15 cellular contexts compared by ENCODE assay signal in the genomic region with DNA sequence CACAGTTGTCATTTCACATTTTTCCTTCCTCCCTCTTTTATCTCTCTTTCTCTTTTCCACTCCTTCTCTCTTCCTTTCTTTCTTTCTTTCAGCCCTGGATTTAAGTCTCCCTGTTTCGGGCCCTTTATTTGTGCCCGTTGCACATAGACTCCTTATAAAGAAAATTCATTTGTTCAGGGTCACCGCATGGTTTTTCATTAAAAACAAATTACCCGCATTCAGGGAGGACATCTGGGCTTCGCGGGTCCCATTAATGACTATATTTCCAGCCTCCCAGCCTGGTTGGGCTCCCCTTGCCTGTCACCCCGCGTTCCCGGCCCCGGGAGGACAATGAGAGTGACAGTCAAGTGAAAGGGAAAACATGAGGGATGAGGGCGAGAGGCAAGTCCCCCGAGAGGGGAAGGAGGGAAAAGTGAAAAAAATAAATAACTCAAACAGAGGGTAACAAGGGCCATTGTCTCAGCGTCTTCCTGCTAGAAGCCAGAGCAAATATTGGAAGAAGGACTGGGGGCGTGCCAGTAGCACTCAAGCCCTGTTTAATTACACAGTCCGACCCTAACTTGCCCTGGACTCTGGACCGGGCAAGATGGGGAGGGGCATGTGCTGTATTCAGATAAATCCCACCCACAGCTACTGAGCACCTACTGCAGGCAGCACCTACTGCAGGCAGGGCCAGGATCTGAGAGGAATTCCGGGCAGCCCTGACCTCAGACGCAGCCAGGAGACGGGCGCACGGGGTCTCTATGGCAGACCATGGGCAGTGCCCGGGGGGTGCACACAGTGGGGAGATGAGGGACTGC.
DNase-seq lines count a peak whose midpoint lies in the region; ATAC-seq and TF ChIP-seq lines count a peak whose summit lies in the region.
"Had no signal": no experiment of that assay in that cellular context is flagged by ENCODE, and none has a peak within 500 bp of the region (broad histone marks: within the 10 kb centered on the region; RNA-seq: fewer than 3 reads in every experiment).

No MANE protein-coding gene starts in this region.

- H3K27me3 ChIP-seq in left lung: peaks cover 0 to 36% of the 10 kb centered on the region in 2 donors

- H3K27ac Mint-ChIP-seq in IgD-negative memory B cell: peak overlapping the region in 2 of 3 donors; percentile 78 to 79
- H3K27ac Mint-ChIP-seq in stimulated activated naive B cell treated with anti-CD40 and anti-IgM and Interleukin-4, amounts not matched to agents 10 μg/mL and 1 μg/mL and 100 μg/mL, for 72 hours: peak overlapping the region; percentile 91
- no peak overlapping the region for H3K27ac Mint-ChIP-seq in activated T-helper 1 cell treated with anti-CD3 and anti-CD28 coated beads, Interleukin-12 subunit alpha, Interleukin-12 subunit beta, Interleukin-2, Interleukin-4 antibody, amounts not matched to agents 30 ng/mL and 10 ng/mL and 1 ng/mL, durations not matched to agents 14 hours and 24 hours and 36 hours
- H3K27ac Mint-ChIP-seq in T-helper 17 cell: no peak overlapping the region
- H3K27ac Mint-ChIP-seq: naive thymus-derived CD4-positive, alpha-beta T cell had no signal

- H3K36me3 Mint-ChIP-seq in IgD-negative memory B cell (no peaks in the 10 kb centered on the region), T-helper 17 cell (ENCODE audit: low read depth) (no peaks in the 10 kb centered on the region)
- H3K36me3 Mint-ChIP-seq in stimulated activated naive B cell treated with anti-CD40 and anti-IgM and Interleukin-4, amounts not matched to agents 10 μg/mL and 1 μg/mL and 100 μg/mL, for 72 hours: peaks cover 32 to 69% of the 10 kb centered on the region in 2 donors
- H3K36me3 Mint-ChIP-seq in activated T-helper 1 cell treated with anti-CD3 and anti-CD28 coated beads, Interleukin-12 subunit alpha, Interleukin-12 subunit beta, Interleukin-2, Interleukin-4 antibody, amounts not matched to agents 30 ng/mL and 10 ng/mL and 1 ng/mL, durations not matched to agents 14 hours and 24 hours and 36 hours (ENCODE audit: low read depth): no peaks in the 10 kb centered on the region
- H3K36me3 Mint-ChIP-seq: CD4-positive, alpha-beta memory T cell; naive thymus-derived CD4-positive, alpha-beta T cell had no signal

- no peak overlapping the region for H3K4me3 ChIP-seq in left lung

- no peaks in the 10 kb centered on the region for H3K4me1 ChIP-seq in left lung

- H3K9me3 Mint-ChIP-seq in IgD-negative memory B cell: no peaks in the 10 kb centered on the region
- H3K9me3 Mint-ChIP-seq in stimulated activated naive B cell treated with anti-CD40 and anti-IgM and Interleukin-4, amounts not matched to agents 10 μg/mL and 1 μg/mL and 100 μg/mL, for 72 hours: no peaks in the 10 kb centered on the region
- no peaks in the 10 kb centered on the region for H3K9me3 Mint-ChIP-seq in activated T-helper 1 cell treated with anti-CD3 and anti-CD28 coated beads, Interleukin-12 subunit alpha, Interleukin-12 subunit beta, Interleukin-2, Interleukin-4 antibody, amounts not matched to agents 30 ng/mL and 10 ng/mL and 1 ng/mL, durations not matched to agents 14 hours and 24 hours and 36 hours
- H3K9me3 Mint-ChIP-seq: CD4-positive, alpha-beta memory T cell had no signal

- no peak for TF ChIP-seq POLR2A in GM18505 (IDR thresholded peaks at IDR 0.05; ENCODE audit: borderline replicate concordance, extremely low read depth, insufficient read depth, insufficient read length)

- H3K9me3 ChIP-seq in left lung (no peaks in the 10 kb centered on the region), T-helper 17 cell (ENCODE audit: control insufficient read depth, low read length, poor library complexity, severe bottlenecking) (no peaks in the 10 kb centered on the region)

- no peaks in the 10 kb centered on the region for H3K27me3 Mint-ChIP-seq in IgD-negative memory B cell
- no peaks in the 10 kb centered on the region for H3K27me3 Mint-ChIP-seq in stimulated activated naive B cell treated with anti-CD40 and anti-IgM and Interleukin-4, amounts not matched to agents 10 μg/mL and 1 μg/mL and 100 μg/mL, for 72 hours
- H3K27me3 Mint-ChIP-seq in activated T-helper 1 cell treated with anti-CD3 and anti-CD28 coated beads, Interleukin-12 subunit alpha, Interleukin-12 subunit beta, Interleukin-2, Interleukin-4 antibody, amounts not matched to agents 30 ng/mL and 10 ng/mL and 1 ng/mL, durations not matched to agents 14 hours and 24 hours and 36 hours (ENCODE audit: insufficient read depth): peaks cover 3% of the 10 kb centered on the region
- H3K27me3 Mint-ChIP-seq in T-helper 17 cell: peaks cover 33% of the 10 kb centered on the region

- ATAC-seq in left lung: peak; percentile 83
- no peak for ATAC-seq in stimulated activated naive B cell treated with anti-CD40 and anti-IgM and Interleukin-4, amounts not matched to agents 10 μg/mL and 1 μg/mL and 100 μg/mL, for 72 hours (replicated peaks)
- no peak for ATAC-seq in T-helper 17 cell
- ATAC-seq in GM18505 (IDR thresholded peaks at IDR 0.05; ENCODE audit: unreplicated experiment): no peak
- ATAC-seq: naive thymus-derived CD4-positive, alpha-beta T cell had no signal

- TF ChIP-seq CTCF in left lung (IDR thresholded peaks at IDR 0.05): no peak

- intact Hi-C loops in left lung (cut with DNase I): loop anchor here in 1 of 2 donors (10.0 kb wide), 1 partner anchor 127 kb away; no protein-coding TSS in a partner anchor
- intact Hi-C loops in activated T-helper 1 cell treated with anti-CD3 and anti-CD28 coated beads, Interleukin-12 subunit alpha, Interleukin-12 subunit beta, Interleukin-2, Interleukin-4 antibody, amounts not matched to agents 30 ng/mL and 10 ng/mL and 1 ng/mL, durations not matched to agents 14 hours and 24 hours and 36 hours (cut with micrococcal nuclease): no loop called here

- no peaks in the 10 kb centered on the region for H3K36me3 ChIP-seq in left lung
- H3K36me3 ChIP-seq: brain microvascular endothelial cell had no signal

- H3K4me3 Mint-ChIP-seq in IgD-negative memory B cell (peak overlapping the region in 2 of 4 donors; percentile 74 to 82), T-helper 17 cell (no peak overlapping the region)
- H3K4me3 Mint-ChIP-seq in stimulated activated naive B cell treated with anti-CD40 and anti-IgM and Interleukin-4, amounts not matched to agents 10 μg/mL and 1 μg/mL and 100 μg/mL, for 72 hours: no peak overlapping the region
- no peak overlapping the region for H3K4me3 Mint-ChIP-seq in activated T-helper 1 cell treated with anti-CD3 and anti-CD28 coated beads, Interleukin-12 subunit alpha, Interleukin-12 subunit beta, Interleukin-2, Interleukin-4 antibody, amounts not matched to agents 30 ng/mL and 10 ng/mL and 1 ng/mL, durations not matched to agents 14 hours and 24 hours and 36 hours
- H3K4me3 Mint-ChIP-seq: CD4-positive, alpha-beta memory T cell; naive thymus-derived CD4-positive, alpha-beta T cell had no signal

- peak; percentile 61 for DNase-seq in NCI-H345 (lab: John Stamatoyannopoulos, UW)
- DNase-seq in left lung: peak in 1 of 2 donors; percentile 43
- no peak for DNase-seq in stimulated activated naive B cell treated with anti-CD40 and anti-IgM and Interleukin-4, amounts not matched to agents 10 μg/mL and 1 μg/mL and 100 μg/mL, for 72 hours
- DNase-seq in activated T-helper 1 cell treated with anti-CD3 and anti-CD28 coated beads, Interleukin-12 subunit alpha, Interleukin-12 subunit beta, Interleukin-2, Interleukin-4 antibody, amounts not matched to agents 30 ng/mL and 10 ng/mL and 1 ng/mL, durations not matched to agents 14 hours and 24 hours and 36 hours (ENCODE audit: low spot score): no peak
- DNase-seq in T-helper 17 cell: no peak
- DNase-seq: activated CD4-positive, alpha-beta T cell treated with anti-CD3 and anti-CD28 coated beads, Interleukin-2, amount 50 U/mL, for 1 hour; activated effector memory CD4-positive, alpha-beta T cell treated with Interleukin-2 at 50 U/mL for 16 hours; brain microvascular endothelial cell; CD4-positive, alpha-beta memory T cell; effector CD4-positive, alpha-beta T cell; IMR-90; naive thymus-derived CD4-positive, alpha-beta T cell; substantia nigra had no signal

- no peak overlapping the region for H3K27ac ChIP-seq in left lung
- H3K27ac ChIP-seq: brain microvascular endothelial cell had no signal

- peaks cover 27 to 31% (median 29%) of the 10 kb centered on the region in 3 donors for H3K4me1 Mint-ChIP-seq in IgD-negative memory B cell
- peaks cover 42 to 43% of the 10 kb centered on the region in 2 donors for H3K4me1 Mint-ChIP-seq in stimulated activated naive B cell treated with anti-CD40 and anti-IgM and Interleukin-4, amounts not matched to agents 10 μg/mL and 1 μg/mL and 100 μg/mL, for 72 hours
- H3K4me1 Mint-ChIP-seq in activated T-helper 1 cell treated with anti-CD3 and anti-CD28 coated beads, Interleukin-12 subunit alpha, Interleukin-12 subunit beta, Interleukin-2, Interleukin-4 antibody, amounts not matched to agents 30 ng/mL and 10 ng/mL and 1 ng/mL, durations not matched to agents 14 hours and 24 hours and 36 hours (ENCODE audit: low read depth): no peaks in the 10 kb centered on the region
- peaks cover 3% of the 10 kb centered on the region for H3K4me1 Mint-ChIP-seq in T-helper 17 cell
- H3K4me1 Mint-ChIP-seq: CD4-positive, alpha-beta memory T cell; naive thymus-derived CD4-positive, alpha-beta T cell had no signal

Comparison
In these comparisons a context has a peak if more than half of its experiments do, and no peak if none do; other contexts are left out.
1. H3K27ac Mint-ChIP-seq: peak in IgD-negative memory B cell (2 of 3) and stimulated activated naive B cell treated with anti-CD40 and anti-IgM and Interleukin-4, amounts not matched to agents 10 μg/mL and 1 μg/mL and 100 μg/mL, for 72 hours (single experiment); none in activated T-helper 1 cell treated with anti-CD3 and anti-CD28 coated beads, Interleukin-12 subunit alpha, Interleukin-12 subunit beta, Interleukin-2, Interleukin-4 antibody, amounts not matched to agents 30 ng/mL and 10 ng/mL and 1 ng/mL, durations not matched to agents 14 hours and 24 hours and 36 hours (single experiment) and T-helper 17 cell (single experiment).